ENCODE assay signal across 8 cellular contexts in genomic region chr11:71580057-71581003, GRCh38. TPM values are rescaled to one million over a fixed set of nuclear protein-coding genes. Genes with fewer than 3 reads are reported as not detected.
DNase-seq lines count a peak whose midpoint lies in the region; ATAC-seq and TF ChIP-seq lines count a peak whose summit lies in the region.

No MANE protein-coding gene starts in this region.

- in situ Hi-C loops in KBM-7 (cut with MboI; ENCODE audit: low pct_unique_long_range_greater_than_20kb, low sequenced_read_pairs) (no loop called here), mammary epithelial cell (cut with MboI; ENCODE audit: low sequenced_read_pairs in 2 of 2) (loop anchor here in 1 of 2 donors (25.0 kb wide), 1 partner anchor 157 kb away; no protein-coding TSS in a partner anchor)

- DNase-seq in KBM-7 (peak; percentile 50), Peyer's patch (peak in 2 of 3 donors; percentile 19 to 77), mammary epithelial cell (peak; percentile 54), kidney epithelial cell (ENCODE audit: low read depth) (no peak)
- peak; percentile 36 for DNase-seq in stimulated activated CD4-positive, alpha-beta T cell treated with anti-CD3 and anti-CD28 coated beads, Interleukin-4, amount 100 ng/mL, for 24 hours
- DNase-seq in activated CD8-positive, alpha-beta memory T cell treated with anti-CD3 and anti-CD28 coated beads, Interleukin-2, amount 50 U/mL, for 48 hours, result no peak

- 24% methylated on average over 7 of the region's 8 CpGs for WGBS in mammary epithelial cell (ENCODE audit: low coverage, missing lambda C conversion rate)

- no peak overlapping the region for H2AFZ ChIP-seq in mammary epithelial cell (ENCODE audit: low read depth, low read length)

- intact Hi-C loops in mammary epithelial cell (cut with micrococcal nuclease), result no loop called here

- no peak overlapping the region for H3K9ac ChIP-seq in mammary epithelial cell (ENCODE audit: insufficient read depth, low read length)

- H3K27ac ChIP-seq in DOHH2 (ENCODE audit: low read depth, low read length) (no peak overlapping the region), Peyer's patch (no peak overlapping the region), mammary epithelial cell (ENCODE audit: insufficient read depth, low read depth, low read length) (no peak overlapping the region)

- H4K20me1 ChIP-seq in DOHH2 (ENCODE audit: control insufficient read depth, insufficient read depth, low read depth, low read length) (no peaks in the 10 kb centered on the region), mammary epithelial cell (ENCODE audit: insufficient read depth, low read length) (no peaks in the 10 kb centered on the region)

- no peak overlapping the region for H3K4me3 ChIP-seq in DOHH2 (ENCODE audit: low read length)
- H3K4me3 ChIP-seq in Peyer's patch, result no peak overlapping the region
- H3K4me3 ChIP-seq in mammary epithelial cell (replicated peaks in 1 of 3; ENCODE audit: insufficient read depth in 1 of 3, low read depth in 2 of 3, low read length in 3 of 3), result no peak overlapping the region
- H3K4me3 ChIP-seq in kidney epithelial cell (ENCODE audit: low read depth, low read length), result no peak overlapping the region

- H3F3A ChIP-seq in DOHH2 (ENCODE audit: control insufficient read depth, insufficient read depth), result no peaks in the 10 kb centered on the region

- ATAC-seq in GM19467 (IDR thresholded peaks at IDR 0.05; ENCODE audit: unreplicated experiment), result no peak

- H3K4me2 ChIP-seq in DOHH2 (ENCODE audit: low read length) (no peak overlapping the region), mammary epithelial cell (ENCODE audit: insufficient read depth, low read depth, low read length) (no peak overlapping the region)

- H3K27me3 ChIP-seq in DOHH2 (ENCODE audit: control insufficient read depth, low read length), result 0 out of 2 replicates have a peak, but pooled peaks cover 4% of the 10 kb centered on the region
- H3K27me3 ChIP-seq in Peyer's patch, result no peaks in the 10 kb centered on the region
- H3K27me3 ChIP-seq in mammary epithelial cell (ENCODE audit: insufficient read depth, low read length), result no peaks in the 10 kb centered on the region
- H3K27me3 ChIP-seq in kidney epithelial cell (ENCODE audit: control insufficient read depth, insufficient read depth, low read length), result peaks cover 9% of the 10 kb centered on the region

- H3K9me3 ChIP-seq in DOHH2 (ENCODE audit: control insufficient read depth, insufficient read depth, low read length) (no peaks in the 10 kb centered on the region), Peyer's patch (no peaks in the 10 kb centered on the region), mammary epithelial cell (replicated peaks; ENCODE audit: insufficient read depth, low read length) (no peaks in the 10 kb centered on the region)

- H3K4me1 ChIP-seq in DOHH2 (ENCODE audit: control insufficient read depth, low read length) (peaks cover 4% of the 10 kb centered on the region), Peyer's patch (no peaks in the 10 kb centered on the region), mammary epithelial cell (ENCODE audit: insufficient read depth, low read length) (no peaks in the 10 kb centered on the region)

- no peaks in the 10 kb centered on the region for H3K9me2 ChIP-seq in DOHH2 (replicated peaks; ENCODE audit: control insufficient read depth, low read length)

- dilution Hi-C loops in mammary epithelial cell (cut with HindIII; ENCODE audit: low sequenced_read_pairs), result no loop called here

- CTCF ChIA-PET in mammary epithelial cell (lab: Charles Lee; ENCODE audit: low non-redundant PET), result interaction anchor here (0.6 to 0.9 kb wide), 5 partner anchors 24 to 1869 kb away, joined by 3 to 12 read pairs (median 4); no protein-coding TSS in a partner anchor

- H3K79me2 ChIP-seq in DOHH2 (ENCODE audit: control insufficient read depth, low read length), result no peaks in the 10 kb centered on the region
- H3K79me2 ChIP-seq in mammary epithelial cell (ENCODE audit: insufficient read depth, low read length), result no peaks in the 10 kb centered on the region

- no TSS peak for BruUV-seq in mammary epithelial cell (replicated peaks; lab: Mats Ljungman, UMichigan)

- TF ChIP-seq CTCF in DOHH2 (IDR thresholded peaks at IDR 0.05; ENCODE audit: low read depth, low read length, poor library complexity, severe bottlenecking), result peak; percentile 66
- peak; percentile 49 to 83 (median 66) for TF ChIP-seq CTCF in Peyer's patch (IDR thresholded peaks at IDR 0.05)
- peak; percentile 86 to 90 for TF ChIP-seq CTCF in mammary epithelial cell (conservative IDR thresholded peaks at IDR 0.05 in 1 of 2, IDR thresholded peaks at IDR 0.05 in 1 of 2; ENCODE audit: extremely low read depth in 1 of 2, insufficient read depth in 1 of 2, low read depth in 1 of 2, low read length in 2 of 2)
- peak; percentile 90 for TF ChIP-seq CTCF in kidney epithelial cell (IDR thresholded peaks at IDR 0.05; ENCODE audit: insufficient read depth, low read length, poor library complexity, severe bottlenecking)

- TF ChIP-seq POLR2A in Peyer's patch (IDR thresholded peaks at IDR 0.05), result no peak

- H3K36me3 ChIP-seq in DOHH2 (ENCODE audit: control insufficient read depth, low read length) (no peaks in the 10 kb centered on the region), Peyer's patch (no peaks in the 10 kb centered on the region), mammary epithelial cell (ENCODE audit: insufficient read depth, low read length) (no peaks in the 10 kb centered on the region), kidney epithelial cell (ENCODE audit: control insufficient read depth, insufficient read depth, low read length) (no peaks in the 10 kb centered on the region)

RNA-seq across cellular contexts. Expression of gene KRTAP5-11, which starts 2.3 kb away (rescaled TPM):
- not detected for total RNA-seq in Peyer's patch
- total RNA-seq in mammary epithelial cell, result not detected
- polyA plus RNA-seq in mammary epithelial cell, result not detected
- not detected for polyA minus RNA-seq in mammary epithelial cell
- total RNA-seq in kidney epithelial cell, result not detected in 2 replicates

RNA-seq across cellular contexts. Expression of gene KRTAP5-10, which starts 15.0 kb away (rescaled TPM):
- not detected for total RNA-seq in Peyer's patch
- not detected for total RNA-seq in mammary epithelial cell
- not detected for polyA plus RNA-seq in mammary epithelial cell
- polyA minus RNA-seq in mammary epithelial cell, result not detected
- total RNA-seq in kidney epithelial cell, result not detected in 2 replicates

RNA-seq across cellular contexts. Expression of gene KRTAP5-9, which starts 32.1 kb away (rescaled TPM):
- total RNA-seq in Peyer's patch (1 to 10 TPM in 2 of 4 donors, not detected in 2; 1.3 to 2.0 TPM), mammary epithelial cell (not detected), kidney epithelial cell (not detected in 2 replicates)
- 0.06 TPM for polyA plus RNA-seq in mammary epithelial cell
- not detected for polyA minus RNA-seq in mammary epithelial cell

RNA-seq across cellular contexts. Expression of gene KRTAP5-8, which starts 42.5 kb away (rescaled TPM):
- total RNA-seq in Peyer's patch (1 to 10 TPM in 2 of 4 donors, not detected in 2; 5.8 to 6.0 TPM), mammary epithelial cell (not detected), kidney epithelial cell (not detected in 2 replicates)
- not detected for polyA plus RNA-seq in mammary epithelial cell
- not detected for polyA minus RNA-seq in mammary epithelial cell

RNA-seq across cellular contexts. Expression of gene KRTAP5-7, which starts 53.3 kb away (rescaled TPM):
- total RNA-seq in Peyer's patch (1 to 10 TPM in 1 of 4 donors, not detected in 3; 2.7 TPM), mammary epithelial cell (not detected), kidney epithelial cell (not detected in 2 replicates)
- polyA plus RNA-seq in mammary epithelial cell, result not detected
- not detected for polyA minus RNA-seq in mammary epithelial cell

Comparison
In these comparisons a context has a peak if more than half of its experiments do, and no peak if none do; other contexts are left out.
1. DNase-seq: peak in KBM-7 (single experiment), Peyer's patch (2 of 3), mammary epithelial cell (single experiment) and stimulated activated CD4-positive, alpha-beta T cell treated with anti-CD3 and anti-CD28 coated beads, Interleukin-4, amount 100 ng/mL, for 24 hours (single experiment); none in kidney epithelial cell (single experiment) and activated CD8-positive, alpha-beta memory T cell treated with anti-CD3 and anti-CD28 coated beads, Interleukin-2, amount 50 U/mL, for 48 hours (single experiment).
2. Peak in every context shown above with its lines, with median percentiles within 50 percentile points of each other: CTCF ChIP-seq.